Comparison of ENCODE assay signal across 33 cellular contexts in genomic region chr10:76327441-76327840, GRCh38.
"Had no signal": no experiment of that assay in that cellular context is flagged by ENCODE, and none has a peak within 500 bp of the region (broad histone marks: within the 10 kb centered on the region; RNA-seq: fewer than 3 reads in every experiment).

No MANE protein-coding gene starts in this region.

- H3K9me3 Mint-ChIP-seq: activated B cell treated with CpG ODN at 0.5 μM for 24 hours; activated CD4-positive, alpha-beta memory T cell treated with anti-CD3 and anti-CD28 coated beads for 36 hours; activated naive CD4-positive, alpha-beta T cell treated with anti-CD3 and anti-CD28 coated beads for 36 hours; activated T-helper 1 cell treated with anti-CD3 and anti-CD28 coated beads, Interleukin-12 subunit alpha, Interleukin-12 subunit beta, Interleukin-2, Interleukin-4 antibody, amounts not matched to agents 30 ng/mL and 10 ng/mL and 1 ng/mL, durations not matched to agents 14 hours and 24 hours and 36 hours; T-helper 1 cell treated with Interleukin-12 subunit alpha and Interleukin-12 subunit beta and Interleukin-4 antibody, amounts not matched to agents 30 μg/mL and 1 μg/mL, for 36 hours had no signal

- H3K4me1 ChIP-seq: colonic mucosa had no signal

- H3K27ac ChIP-seq: brain microvascular endothelial cell, cardiac muscle cell, colonic mucosa, esophagus muscularis mucosa, foreskin keratinocyte, gastrocnemius medialis, heart left ventricle, WERI-Rb-1 had no signal

- H3K9me3 ChIP-seq: colonic mucosa, esophagus muscularis mucosa, gastrocnemius medialis, heart left ventricle had no signal

- H3K27me3 Mint-ChIP-seq: activated CD4-positive, alpha-beta memory T cell treated with anti-CD3 and anti-CD28 coated beads for 36 hours; activated CD8-positive, alpha-beta memory T cell treated with anti-CD3 and anti-CD28 coated beads, Interleukin-2, amount 10 ng/mL, durations not matched to agents 7 days and 5 days; activated naive CD8-positive, alpha-beta T cell had no signal

- DNase-seq: activated B cell treated with CpG ODN at 0.5 μM for 24 hours; activated CD4-positive, alpha-beta memory T cell treated with anti-CD3 and anti-CD28 coated beads for 36 hours; activated CD4-positive, alpha-beta T cell treated with anti-CD3 and anti-CD28 coated beads for 48 hours; activated CD4-positive, alpha-beta T cell treated with anti-CD3 and anti-CD28 coated beads, Interleukin-2, amount 50 U/mL, for 1 hour; activated CD8-positive, alpha-beta memory T cell treated with anti-CD3 and anti-CD28 coated beads, Interleukin-2, amount 10 ng/mL, durations not matched to agents 7 days and 5 days; activated CD8-positive, alpha-beta memory T cell treated with anti-CD3 and anti-CD28 coated beads, Interleukin-2, amount 50 U/mL, for 4 hours; activated CD8-positive, alpha-beta T cell treated with anti-CD3 and anti-CD28 coated beads, Interleukin-2, amount 10 ng/mL, durations not matched to agents 7 days and 5 days; activated effector memory CD4-positive, alpha-beta T cell treated with anti-CD3 and anti-CD28 coated beads, Interleukin-2, amount 50 U/mL, for 16 hours; activated naive CD4-positive, alpha-beta T cell treated with anti-CD3 and anti-CD28 coated beads for 36 hours; activated T-cell treated with anti-CD3 and anti-CD28 coated beads, Interleukin-2, amount 50 U/mL, for 1 hour; activated T-cell treated with anti-CD3 and anti-CD28 coated beads, Interleukin-2, amount 50 U/mL, for 48 hours; amniotic stem cell; anterior cingulate cortex; brain microvascular endothelial cell; central memory CD4-positive, alpha-beta T cell; cerebellar nuclear complex; colonic mucosa; effector CD8-positive, alpha-beta T cell; erythroblast; gastrocnemius medialis; glutamatergic neuron; heart left ventricle; T-cell; T1000; WERI-Rb-1 had no signal

- H3K4me3 Mint-ChIP-seq: activated B cell treated with CpG ODN at 0.5 μM for 24 hours; activated CD4-positive, alpha-beta memory T cell treated with anti-CD3 and anti-CD28 coated beads for 36 hours; activated CD8-positive, alpha-beta memory T cell treated with anti-CD3 and anti-CD28 coated beads, Interleukin-2, amount 10 ng/mL, durations not matched to agents 7 days and 5 days; activated CD8-positive, alpha-beta T cell treated with anti-CD3 and anti-CD28 coated beads, Interleukin-2, amount 10 ng/mL, durations not matched to agents 7 days and 5 days; activated naive CD4-positive, alpha-beta T cell treated with anti-CD3 and anti-CD28 coated beads for 36 hours; activated naive CD8-positive, alpha-beta T cell; activated T-helper 1 cell treated with anti-CD3 and anti-CD28 coated beads, Interleukin-12 subunit alpha, Interleukin-12 subunit beta, Interleukin-2, Interleukin-4 antibody, amounts not matched to agents 30 ng/mL and 10 ng/mL and 1 ng/mL, durations not matched to agents 14 hours and 24 hours and 36 hours; T-cell; T-helper 1 cell treated with Interleukin-12 subunit alpha and Interleukin-12 subunit beta and Interleukin-4 antibody, amounts not matched to agents 30 μg/mL and 1 μg/mL, for 36 hours had no signal

- H3K36me3 ChIP-seq: brain microvascular endothelial cell, cardiac muscle cell, colonic mucosa, esophagus muscularis mucosa, gastrocnemius medialis, heart left ventricle, WERI-Rb-1 had no signal

- H3K4me3 ChIP-seq: cardiac muscle cell, colonic mucosa, esophagus muscularis mucosa, gastrocnemius medialis, heart left ventricle had no signal

- H3K36me3 Mint-ChIP-seq: activated CD4-positive, alpha-beta memory T cell treated with anti-CD3 and anti-CD28 coated beads for 36 hours; activated CD8-positive, alpha-beta memory T cell treated with anti-CD3 and anti-CD28 coated beads, Interleukin-2, amount 10 ng/mL, durations not matched to agents 7 days and 5 days; activated naive CD8-positive, alpha-beta T cell; T-cell had no signal

- H3K27me3 ChIP-seq: brain microvascular endothelial cell, cardiac muscle cell, colonic mucosa, esophagus muscularis mucosa, foreskin keratinocyte, gastrocnemius medialis, heart left ventricle had no signal

- ATAC-seq: activated CD4-positive, CD25-positive, alpha-beta regulatory T cell treated with anti-CD3 and anti-CD28 coated beads, Interleukin-2, amount 50 U/mL, for 24 hours; activated CD8-positive, alpha-beta memory T cell treated with anti-CD3 and anti-CD28 coated beads, Interleukin-2, amount 10 ng/mL, durations not matched to agents 7 days and 5 days; activated CD8-positive, alpha-beta T cell treated with anti-CD3 and anti-CD28 coated beads, Interleukin-2, amount 10 ng/mL, durations not matched to agents 7 days and 5 days; foreskin keratinocyte; gastrocnemius medialis; heart left ventricle; T-cell had no signal

- H3K27ac Mint-ChIP-seq: activated B cell treated with CpG ODN at 0.5 μM for 24 hours; activated CD4-positive, alpha-beta memory T cell treated with anti-CD3 and anti-CD28 coated beads for 36 hours; activated CD8-positive, alpha-beta memory T cell treated with anti-CD3 and anti-CD28 coated beads, Interleukin-2, amount 10 ng/mL, durations not matched to agents 7 days and 5 days; activated CD8-positive, alpha-beta T cell treated with anti-CD3 and anti-CD28 coated beads, Interleukin-2, amount 10 ng/mL, durations not matched to agents 7 days and 5 days; activated naive CD4-positive, alpha-beta T cell treated with anti-CD3 and anti-CD28 coated beads for 36 hours; activated naive CD8-positive, alpha-beta T cell; activated T-helper 1 cell treated with anti-CD3 and anti-CD28 coated beads, Interleukin-12 subunit alpha, Interleukin-12 subunit beta, Interleukin-2, Interleukin-4 antibody, amounts not matched to agents 30 ng/mL and 10 ng/mL and 1 ng/mL, durations not matched to agents 14 hours and 24 hours and 36 hours; activated T-helper 2 cell treated with anti-CD3 and anti-CD28 coated beads, Interferon-gamma antibody, Interleukin-2, Interleukin-4, amounts not matched to agents 10 μg/mL and 5 μg/mL and 100 μg/mL, durations not matched to agents 14 hours and 24 hours and 36 hours; T-cell; T-helper 1 cell treated with Interleukin-12 subunit alpha and Interleukin-12 subunit beta and Interleukin-4 antibody, amounts not matched to agents 30 μg/mL and 1 μg/mL, for 36 hours had no signal

- H3K4me1 Mint-ChIP-seq: activated B cell treated with CpG ODN at 0.5 μM for 24 hours; activated CD8-positive, alpha-beta memory T cell treated with anti-CD3 and anti-CD28 coated beads, Interleukin-2, amount 10 ng/mL, durations not matched to agents 7 days and 5 days; T-cell had no signal
